ENCODE assay signal across 1 cellular context in genomic region chr19:13877303-13877702, GRCh38.
TF ChIP-seq lines count a peak whose summit lies in the region.

No MANE protein-coding gene starts in this region.

TF ChIP-seq in HepG2, 621 proteins besides CTCF, POLR2A, EP300 and RAD21:
- TF ChIP-seq HNRNPL (IDR thresholded peaks at IDR 0.05; ENCODE audit: low read depth, low read length) (0 out of 2 replicates have a peak, but pooled peaks have one; percentile 58), ZNF687 (CRISPR knock-in tag; IDR thresholded peaks at IDR 0.05) (peak; percentile 26; the same call in 1 of the 2 replicates), ZFP62 (CRISPR knock-in tag; IDR thresholded peaks at IDR 0.05) (no peak)
